In the genomic region with DNA sequence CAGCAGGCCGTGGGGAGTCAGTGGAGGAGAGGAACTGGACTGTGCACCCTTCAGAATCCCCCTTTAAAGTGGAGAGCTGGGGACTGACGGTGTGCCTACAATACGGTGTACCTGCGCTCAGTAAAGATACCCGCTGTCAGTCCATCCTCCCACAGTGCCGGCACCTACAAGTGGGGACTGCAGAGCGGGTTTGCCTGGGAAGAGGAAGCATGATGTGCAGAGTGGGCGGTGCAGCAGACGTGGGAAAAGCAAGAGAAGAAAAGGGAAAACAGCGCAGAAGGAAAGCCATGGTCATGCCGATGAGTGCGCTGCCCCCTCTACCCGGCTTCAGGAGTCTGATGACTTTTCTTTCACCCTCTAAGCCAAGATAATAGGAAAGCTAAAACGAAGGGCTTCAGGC, we compare ENCODE assay signal across 1 cellular context.
TF ChIP-seq lines count a peak whose summit lies in the region.

No MANE protein-coding gene starts in this region.

TF ChIP-seq in WTC11, 78 proteins besides CTCF, POLR2A, EP300 and RAD21 (continued from another document):
- TF ChIP-seq, protein P1, sequence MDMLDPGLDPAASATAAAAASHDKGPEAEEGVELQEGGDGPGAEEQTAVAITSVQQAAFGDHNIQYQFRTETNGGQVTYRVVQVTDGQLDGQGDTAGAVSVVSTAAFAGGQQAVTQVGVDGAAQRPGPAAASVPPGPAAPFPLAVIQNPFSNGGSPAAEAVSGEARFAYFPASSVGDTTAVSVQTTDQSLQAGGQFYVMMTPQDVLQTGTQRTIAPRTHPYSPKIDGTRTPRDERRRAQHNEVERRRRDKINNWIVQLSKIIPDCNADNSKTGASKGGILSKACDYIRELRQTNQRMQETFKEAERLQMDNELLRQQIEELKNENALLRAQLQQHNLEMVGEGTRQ (CRISPR knock-in tag; IDR thresholded peaks at IDR 0.05): no peak
- no peak for TF ChIP-seq IRF1 (CRISPR knock-in tag; IDR thresholded peaks at IDR 0.05)
TF ChIP-seq in WTC11: peak in this region for 0.
